14 cellular contexts compared by ENCODE assay signal in the genomic region with DNA sequence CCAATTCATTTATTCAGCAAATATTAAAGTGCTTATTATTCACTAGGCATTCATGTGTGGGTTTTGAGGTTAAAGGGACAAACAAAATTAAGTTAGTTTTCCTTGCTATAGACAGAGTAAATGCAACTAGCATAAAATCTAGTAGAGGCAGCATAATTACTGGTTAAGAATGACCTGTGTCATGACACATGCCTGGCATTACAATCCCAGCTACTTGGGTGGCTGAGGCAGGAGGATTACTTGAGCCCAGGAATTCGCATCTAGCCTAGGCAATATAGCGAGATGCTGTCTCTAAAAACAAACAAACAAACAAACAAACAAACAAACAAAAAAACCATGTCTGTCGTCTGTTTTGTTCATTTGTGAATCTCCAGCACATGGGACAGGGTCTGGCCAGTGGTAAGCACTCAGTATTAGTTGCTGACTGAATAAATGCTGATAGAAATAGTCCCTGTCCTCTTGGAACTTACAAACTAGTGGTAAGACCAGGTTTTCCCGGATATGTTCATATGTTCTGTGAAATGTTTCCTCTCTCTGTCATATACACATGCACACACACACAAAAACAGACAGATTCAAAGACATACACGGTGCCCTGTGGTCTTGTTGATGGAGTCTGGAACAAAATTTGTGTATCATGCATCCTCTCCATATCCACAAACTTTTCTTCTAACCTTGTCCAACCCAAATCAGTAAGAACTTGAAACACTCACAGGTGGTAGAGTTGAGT. TPM values are rescaled to one million over a fixed set of nuclear protein-coding genes. Genes with fewer than 3 reads are reported as not detected.
A peak's percentile ranks its signal among the peaks of the same experiment; 100 is the strongest.
DNase-seq lines count a peak whose midpoint lies in the region; ATAC-seq, FAIRE-seq and TF ChIP-seq lines count a peak whose summit lies in the region.
"Had no signal": no experiment of that assay in that cellular context is flagged by ENCODE, and none has a peak within 500 bp of the region (broad histone marks: within the 10 kb centered on the region; RNA-seq: fewer than 3 reads in every experiment).

No MANE protein-coding gene starts in this region.

- H3K79me2 ChIP-seq in mesendoderm (ENCODE audit: control insufficient read depth, insufficient read depth, low read length) = no peaks in the 10 kb centered on the region

- H3K36me3 Mint-ChIP-seq in activated CD8-positive, alpha-beta T cell treated with anti-CD3 and anti-CD28 coated beads for 36 hours (ENCODE audit: low read depth) = peaks cover 52% of the 10 kb centered on the region

- no peaks in the 10 kb centered on the region for H3K27me3 Mint-ChIP-seq in activated CD8-positive, alpha-beta T cell treated with anti-CD3 and anti-CD28 coated beads for 36 hours

- H3K9ac ChIP-seq in BLaER1 (peak overlapping the region; percentile 53; the same call in 1 of the 2 replicates), mesendoderm (ENCODE audit: low read length) (no peak overlapping the region)

- no peak overlapping the region for H3K4me3 ChIP-seq in BLaER1
- H3K4me3 ChIP-seq in mesendoderm (ENCODE audit: low read length) = no peak overlapping the region
- no peak overlapping the region for H3K4me3 ChIP-seq in A673 (ENCODE audit: low read depth, low read length, poor library complexity, severe bottlenecking)
- H3K4me3 ChIP-seq: right lobe of liver had no signal

- no peak overlapping the region for H2BK5ac ChIP-seq in mesendoderm (ENCODE audit: low read length)

- peaks cover 100% of the 10 kb centered on the region for H3K4me1 ChIP-seq in BLaER1
- H3K4me1 ChIP-seq in mesendoderm (ENCODE audit: control insufficient read depth, low read depth, low read length) = peaks cover 2% of the 10 kb centered on the region
- H3K4me1 ChIP-seq in A673 (ENCODE audit: insufficient read depth, low read length, poor library complexity, severe bottlenecking) = peaks cover 10% of the 10 kb centered on the region

- H3K27me3 ChIP-seq in BLaER1 (no peaks in the 10 kb centered on the region), mesendoderm (ENCODE audit: insufficient read depth, low read length, poor library complexity) (no peaks in the 10 kb centered on the region), A673 (replicated peaks; ENCODE audit: insufficient read depth, low read depth, low read length, poor library complexity) (no peaks in the 10 kb centered on the region)
- H3K27me3 ChIP-seq: right lobe of liver had no signal

- no peak overlapping the region for H2AK5ac ChIP-seq in mesendoderm (ENCODE audit: low read length)

- no peak overlapping the region for H3K4ac ChIP-seq in mesendoderm (ENCODE audit: low read depth, low read length)

- TF ChIP-seq POLR2A in GM12892 (IDR thresholded peaks at IDR 0.05; ENCODE audit: low read depth, low read length) = no peak

- CTCF ChIA-PET in activated CD8-positive, alpha-beta T cell treated with anti-CD3 and anti-CD28 coated beads for 36 hours (lab: Charles Lee) = interaction anchor here (1.2 to 7.1 kb wide), 10 partner anchors 10 to 326 kb away, joined by 3 to 92 read pairs (median 4); a partner anchor contains a TSS
- CTCF ChIA-PET in A673 (lab: Charles Lee) = no interaction called here

- H3K36me3 ChIP-seq in BLaER1 (no peaks in the 10 kb centered on the region), mesendoderm (ENCODE audit: control insufficient read depth, insufficient read depth, low read length) (no peaks in the 10 kb centered on the region), A673 (ENCODE audit: insufficient read depth, low read length, poor library complexity, severe bottlenecking) (no peaks in the 10 kb centered on the region)
- H3K36me3 ChIP-seq: right lobe of liver had no signal

- peak overlapping the region; percentile 91 for H3K4me2 ChIP-seq in BLaER1
- H3K4me2 ChIP-seq in mesendoderm (ENCODE audit: low read length) = no peak overlapping the region

- no peaks in the 10 kb centered on the region for H3K79me1 ChIP-seq in mesendoderm (ENCODE audit: low read length)

- DNase-seq in GM12892 (ENCODE audit: insufficient read length) (no peak), mesendoderm (peak; percentile 30), NCI-H82 treated with DMSO at 0.1 percent for 48 hours (lab: John Stamatoyannopoulos, UW; ENCODE audit: unreplicated experiment) (no peak), A673 (ENCODE audit: low spot score) (no peak), GM19238 (ENCODE audit: insufficient read length, low spot score) (no peak)
- DNase-seq in activated CD8-positive, alpha-beta T cell treated with anti-CD3 and anti-CD28 coated beads for 36 hours = no peak
- DNase-seq: mesenchymal stem cell; NCI-H1417; nucleus accumbens; right lobe of liver; stimulated activated CD4-positive, alpha-beta T cell treated with anti-CD3 and anti-CD28 coated beads, Interleukin-4, amount 100 ng/mL, for 1 hour had no signal

- no CpG with 5 or more reads among the region's 5 CpGs for WGBS in mesendoderm (ENCODE audit: extremely low coverage, insufficient coverage, low lambda C conversion rate)

- BruUV-seq in A673 (replicated peaks; lab: Mats Ljungman, UMichigan) = no TSS peak

- H4K8ac ChIP-seq in mesendoderm (ENCODE audit: low read depth, low read length) = no peak overlapping the region

- peaks cover 93% of the 10 kb centered on the region for H3K4me1 Mint-ChIP-seq in activated CD8-positive, alpha-beta T cell treated with anti-CD3 and anti-CD28 coated beads for 36 hours (ENCODE audit: low read depth)

- H3K9me3 ChIP-seq in BLaER1 = no peaks in the 10 kb centered on the region
- H3K9me3 ChIP-seq in A673 (ENCODE audit: low read depth, low read length, poor library complexity, severe bottlenecking) = no peaks in the 10 kb centered on the region
- H3K9me3 ChIP-seq: right lobe of liver had no signal

- H3K27ac Mint-ChIP-seq in activated CD8-positive, alpha-beta T cell treated with anti-CD3 and anti-CD28 coated beads for 36 hours = peak overlapping the region; percentile 81

- H3K4me3 Mint-ChIP-seq in activated CD8-positive, alpha-beta T cell treated with anti-CD3 and anti-CD28 coated beads for 36 hours = no peak overlapping the region

- H4K20me1 ChIP-seq in BLaER1 = no peaks in the 10 kb centered on the region

- no peak overlapping the region for H2BK120ac ChIP-seq in mesendoderm (ENCODE audit: low read depth, low read length)

- POLR2A ChIA-PET in activated CD8-positive, alpha-beta T cell treated with anti-CD3 and anti-CD28 coated beads for 36 hours (lab: Charles Lee) = interaction anchor here (0.9 to 2.4 kb wide), 9 partner anchors 8 to 245 kb away, joined by 3 to 9 read pairs (median 5); no protein-coding TSS in a partner anchor
- POLR2A ChIA-PET in A673 (lab: Charles Lee; ENCODE audit: low non-redundant PET) = no interaction called here

- H3K18ac ChIP-seq in mesendoderm (ENCODE audit: low read length) = no peak overlapping the region

- intact Hi-C loops in activated CD8-positive, alpha-beta T cell treated with anti-CD3 and anti-CD28 coated beads for 36 hours (cut with micrococcal nuclease) = no loop called here
- intact Hi-C loops in A673 (cut with micrococcal nuclease; ENCODE audit: unreplicated experiment) = no loop called here

- H3K9me3 Mint-ChIP-seq in activated CD8-positive, alpha-beta T cell treated with anti-CD3 and anti-CD28 coated beads for 36 hours = peaks cover 3% of the 10 kb centered on the region

- H3K56ac ChIP-seq in mesendoderm (ENCODE audit: low read length) = no peak overlapping the region

- H4K5ac ChIP-seq in mesendoderm (ENCODE audit: low read length) = no peak overlapping the region

- no peak overlapping the region for H3K23ac ChIP-seq in mesendoderm (ENCODE audit: low read length)

- FAIRE-seq in GM12892 (lab: Jason Lieb, UNC) = peak; percentile 46
- FAIRE-seq: frontal cortex had no signal

- ATAC-seq in activated CD8-positive, alpha-beta T cell treated with anti-CD3 and anti-CD28 coated beads for 36 hours = no peak
- ATAC-seq in HG03354 (IDR thresholded peaks at IDR 0.05; ENCODE audit: poor library complexity, severe bottlenecking, unreplicated experiment) = no peak
- ATAC-seq: right lobe of liver had no signal

- no peak overlapping the region for H2BK15ac ChIP-seq in mesendoderm (replicated peaks; ENCODE audit: low read depth)

- H3K27ac ChIP-seq in BLaER1 (peak overlapping the region; percentile 99), mesendoderm (ENCODE audit: low read depth, low read length) (no peak overlapping the region), A673 (ENCODE audit: low read depth, low read length, poor library complexity, severe bottlenecking) (no peak overlapping the region)
- H3K27ac ChIP-seq: right lobe of liver had no signal

- no peak for TF ChIP-seq CTCF in activated CD8-positive, alpha-beta T cell treated with anti-CD3 and anti-CD28 coated beads for 36 hours (IDR thresholded peaks at IDR 0.05)
- TF ChIP-seq CTCF in A673 (conservative IDR thresholded peaks at IDR 0.05; ENCODE audit: low read depth, low read length) = no peak

RNA-seq across cellular contexts. Expression of a gene that starts 41.8 kb away (rescaled TPM):
- 104 TPM for polyA plus RNA-seq in GM12892 (2012; ENCODE audit: missing spikeins)
- total RNA-seq in activated CD8-positive, alpha-beta T cell treated with anti-CD3 and anti-CD28 coated beads for 36 hours = 100 to 1,000 TPM; 135 to 141 TPM
- polyA plus RNA-seq in mesendoderm (2013, experiment 1 of 2) = 11.8 TPM
- polyA plus RNA-seq in mesendoderm (2013, experiment 2 of 2) = 11.9 TPM
- total RNA-seq in A673 (2021) = 6.3 and 6.8 TPM in 2 replicates

Comparison
In these comparisons a context has a peak if more than half of its experiments do, and no peak if none do; other contexts are left out.
1. RNA of a gene that starts 41.8 kb away (total RNA-seq): 135 to 141 TPM in activated CD8-positive, alpha-beta T cell treated with anti-CD3 and anti-CD28 coated beads for 36 hours; 6.3 to 6.8 TPM in A673; every median in the first group is over 10 times any median in the second.